In the genomic region with DNA sequence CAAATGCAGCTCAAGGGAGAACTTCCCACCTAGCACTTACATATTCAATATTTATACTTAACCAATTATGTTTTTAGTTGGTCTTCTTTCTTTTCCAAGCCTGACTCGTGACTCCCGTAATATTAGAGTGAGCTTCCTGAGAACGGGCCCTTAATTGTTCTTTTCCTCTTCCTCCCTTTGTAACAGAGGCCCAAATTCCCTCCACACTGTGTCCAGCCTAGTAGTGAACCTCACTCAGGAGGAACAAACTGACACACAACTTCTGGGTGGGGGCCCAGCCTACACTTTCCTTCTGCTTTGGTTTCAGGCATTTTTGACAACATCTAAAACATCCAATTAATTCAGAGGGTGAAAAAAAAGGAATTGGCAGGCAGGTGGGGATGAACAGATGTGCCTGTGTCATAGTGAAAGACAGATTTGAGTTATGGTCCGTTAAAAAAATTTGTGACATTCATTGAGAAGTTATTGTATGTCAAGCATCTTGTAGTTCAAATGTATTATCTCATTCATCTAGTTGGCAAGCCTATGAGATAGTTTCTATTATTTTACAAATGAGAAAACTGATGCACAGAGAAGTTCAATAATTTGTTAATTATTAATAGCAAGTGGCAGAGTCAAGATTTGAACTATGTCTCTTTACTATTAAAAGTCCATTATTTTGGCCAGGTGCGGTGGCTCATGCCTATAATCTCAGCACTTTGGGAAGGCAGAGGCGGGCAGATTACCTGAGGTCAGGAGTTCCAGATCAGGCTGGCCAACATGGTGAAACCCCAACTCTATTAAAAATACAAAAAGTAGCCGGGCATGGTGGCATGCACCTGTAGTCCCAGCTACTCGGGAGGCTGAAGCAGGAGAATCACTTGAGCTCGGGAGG, we compare ENCODE assay signal across 16 cellular contexts. TPM values are rescaled to one million over a fixed set of nuclear protein-coding genes. Genes with fewer than 3 reads are reported as not detected.
DNase-seq lines count a peak whose midpoint lies in the region; ATAC-seq and FAIRE-seq lines count a peak whose summit lies in the region.
"Had no signal": no experiment of that assay in that cellular context is flagged by ENCODE, and none has a peak within 500 bp of the region (broad histone marks: within the 10 kb centered on the region; RNA-seq: fewer than 3 reads in every experiment).

No MANE protein-coding gene starts in this region.

- ATAC-seq in GM21447 (IDR thresholded peaks at IDR 0.05; ENCODE audit: unreplicated experiment) (peak; percentile 59), HG03159 (IDR thresholded peaks at IDR 0.05; ENCODE audit: unreplicated experiment) (peak; percentile 76), left lobe of liver (peak; percentile 54)
- ATAC-seq: activated CD4-positive, CD25-positive, alpha-beta regulatory T cell treated with anti-CD3 and anti-CD28 coated beads, Interleukin-2, amount 50 U/mL, for 24 hours; PC-3 had no signal

- FAIRE-seq in GM18507 (lab: Jason Lieb, UNC), result peak; percentile 69

- DNase-seq in GM18507 (ENCODE audit: extremely low spot score, insufficient read length, low read depth) (no peak), left lobe of liver (ENCODE audit: low spot score) (peak; percentile 70), NCI-H1105 treated with DMSO at 0.1 percent for 48 hours (lab: John Stamatoyannopoulos, UW) (no peak), GF-D8 (lab: John Stamatoyannopoulos, UW) (no peak)
- no peak for DNase-seq in stimulated activated CD4-positive, alpha-beta T cell treated with anti-CD3 and anti-CD28 coated beads, Interleukin-4, amount 100 ng/mL, for 24 hours
- no peak for DNase-seq in stimulated activated CD4-positive, alpha-beta T cell treated with anti-CD3 and anti-CD28 coated beads, Interleukin-2, amount 100 ng/mL, for 48 hours
- DNase-seq: activated T-cell treated with anti-CD3 and anti-CD28 coated beads, Interleukin-2, amount 50 U/mL, for 1 hour; AML-193; cortex of kidney; MG63; NCI-H226; PC-3; SW 1271 had no signal

RNA-seq across cellular contexts. Expression of gene LRIG2, which starts 41.7 kb away (rescaled TPM):
- total RNA-seq in left lobe of liver, result 4.9 TPM
